ENCODE assay signal across 13 cellular contexts in the genomic region with DNA sequence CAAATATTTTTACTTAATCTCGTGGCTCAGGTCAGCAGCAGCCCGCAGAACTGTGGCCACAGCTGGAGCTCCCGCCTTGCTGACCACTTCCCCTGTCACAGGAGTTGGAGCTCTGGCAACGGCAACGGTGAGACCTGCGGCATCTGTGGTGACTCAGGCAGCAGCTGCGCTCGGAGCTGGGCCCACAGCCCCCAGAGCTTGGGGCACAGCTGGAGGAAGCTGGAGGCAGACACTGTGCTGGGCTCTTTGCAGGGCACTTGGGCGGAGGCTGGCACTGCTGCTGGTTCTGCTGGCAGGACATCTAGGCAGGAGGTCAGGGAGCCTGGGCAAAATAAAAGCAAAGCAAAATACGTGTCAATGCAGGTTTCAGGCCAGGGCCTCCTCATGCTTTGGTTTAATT. TPM values are rescaled to one million over a fixed set of nuclear protein-coding genes. Genes with fewer than 3 reads are reported as not detected.
A peak's percentile ranks its signal among the peaks of the same experiment; 100 is the strongest.
DNase-seq lines count a peak whose midpoint lies in the region; ATAC-seq and TF ChIP-seq lines count a peak whose summit lies in the region.
"Had no signal": no experiment of that assay in that cellular context is flagged by ENCODE, and none has a peak within 500 bp of the region (broad histone marks: within the 10 kb centered on the region; RNA-seq: fewer than 3 reads in every experiment).

A gene with protein sequence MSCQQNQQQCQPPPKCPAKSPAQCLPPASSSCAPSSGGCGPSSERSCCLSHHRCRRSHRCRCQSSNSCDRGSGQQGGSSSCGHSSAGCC (minus strand): TSS at position 301 of the 400 bp plus-strand sequence. CDS start 0 bp downstream, at position 301.

- DNase-seq in DND-41 (peak; percentile 58), PC-3 (peak; percentile 1), myocyte (ENCODE audit: low read depth) (peak; percentile 88), NCI-H2171 treated with DMSO at 0.1 percent for 48 hours (lab: John Stamatoyannopoulos, UW) (no peak), mucosa of gallbladder (ENCODE audit: low spot score) (no peak), OCI-M2 (lab: John Stamatoyannopoulos, UW; ENCODE audit: unreplicated experiment) (no peak)
- DNase-seq: CD8-positive, alpha-beta T cell; NCI-H1092 treated with DMSO at 0.1 percent for 48 hours; NCI-H524 treated with DMSO at 0.1 percent for 48 hours had no signal

- H3K4me1 ChIP-seq in DND-41 (ENCODE audit: insufficient read depth, low read length) (0 out of 2 replicates have a peak, but pooled peaks cover 4% of the 10 kb centered on the region), PC-3 (ENCODE audit: insufficient read depth, low read length) (no peaks in the 10 kb centered on the region)

- CTCF ChIA-PET in PC-3 (lab: Charles Lee), result no interaction called here

- no peaks in the 10 kb centered on the region for H3K79me2 ChIP-seq in DND-41 (ENCODE audit: insufficient read depth, low read length)
- H3K79me2 ChIP-seq in PC-3 (ENCODE audit: low read length), result no peaks in the 10 kb centered on the region

- POLR2A ChIA-PET in PC-3 (lab: Charles Lee; ENCODE audit: unreplicated experiment), result no interaction called here

- intact Hi-C loops in PC-3 (cut with micrococcal nuclease), result no loop called here

- H3K27me3 ChIP-seq in DND-41 (ENCODE audit: insufficient read depth, low read length, poor library complexity) (no peaks in the 10 kb centered on the region), PC-3 (ENCODE audit: low read length) (no peaks in the 10 kb centered on the region; the same call in 1 of the 2 replicates)

- no peak within 1 kb of the TSS for H3K4me2 ChIP-seq in DND-41 (ENCODE audit: insufficient read depth, low read length)
- no peak within 1 kb of the TSS for H3K4me2 ChIP-seq in PC-3 (ENCODE audit: low read length)

- H2AFZ ChIP-seq in DND-41 (ENCODE audit: low read depth, low read length) (no peak within 1 kb of the TSS), PC-3 (ENCODE audit: low read length) (no peak within 1 kb of the TSS)

- H3K27ac ChIP-seq in DND-41 (ENCODE audit: low read length), result no peak within 1 kb of the TSS
- H3K27ac ChIP-seq in PC-3 (ENCODE audit: low read length), result no peak within 1 kb of the TSS

- TF ChIP-seq CTCF in DND-41 (IDR thresholded peaks at IDR 0.05; ENCODE audit: borderline replicate concordance, extremely low read depth, low read length, poor library complexity, severe bottlenecking) (no peak), PC-3 (conservative IDR thresholded peaks at IDR 0.05; ENCODE audit: low read depth, low read length) (no peak)

- H3K9ac ChIP-seq in DND-41 (ENCODE audit: low read depth, low read length), result no peak within 1 kb of the TSS
- H3K9ac ChIP-seq in PC-3 (ENCODE audit: low read length), result no peak within 1 kb of the TSS

- H3F3A ChIP-seq in PC-3 (ENCODE audit: low read length, unreplicated experiment), result no peaks in the 10 kb centered on the region

- no TSS peak for BruUV-seq in PC-3 (replicated peaks; lab: Mats Ljungman, UMichigan)

- ATAC-seq in DND-41 (ENCODE audit: insufficient read depth, low read depth) (peak; percentile 87), HG03097 (IDR thresholded peaks at IDR 0.05; ENCODE audit: low FRiP score, unreplicated experiment) (peak; percentile 59), PC-3 (no peak), HG02678 (IDR thresholded peaks at IDR 0.05; ENCODE audit: unreplicated experiment) (no peak)
- ATAC-seq: CD8-positive, alpha-beta T cell had no signal

- H3K4me3 ChIP-seq in DND-41 (ENCODE audit: low read depth in 1 of 2, low read length in 2 of 2) (no peak within 1 kb of the TSS), PC-3 (ENCODE audit: low read length) (no peak within 1 kb of the TSS)

- H4K20me1 ChIP-seq in DND-41 (ENCODE audit: insufficient read depth, low read length) (no peaks in the 10 kb centered on the region), PC-3 (ENCODE audit: low read length) (no peaks in the 10 kb centered on the region)

- H3K36me3 ChIP-seq in DND-41 (ENCODE audit: insufficient read depth, low read length) (no peaks in the 10 kb centered on the region), PC-3 (ENCODE audit: low read depth, low read length) (no peaks in the 10 kb centered on the region)

- H3K9me3 ChIP-seq in DND-41 (ENCODE audit: insufficient read depth, low read length, severe bottlenecking) (peaks cover 19% of the 10 kb centered on the region), PC-3 (ENCODE audit: low read length) (peaks cover 7% of the 10 kb centered on the region)

- no peaks in the 10 kb centered on the region for H3K9me2 ChIP-seq in PC-3 (replicated peaks; ENCODE audit: low read length)

RNA-seq across cellular contexts. Expression of the gene that starts here (rescaled TPM):
- not detected in 2 replicates for total RNA-seq in PC-3 (2014; rRNA removed)
- total RNA-seq in myocyte, result not detected in 2 replicates
- not detected for polyA plus RNA-seq in myocyte (2012)
- not detected for total RNA-seq in mucosa of gallbladder
- total RNA-seq: activated T-helper 1 cell treated with anti-CD3 and anti-CD28 coated beads, Interleukin-12 subunit alpha, Interleukin-12 subunit beta, Interleukin-2, Interleukin-4 antibody, amounts not matched to agents 30 ng/mL and 10 ng/mL and 1 ng/mL, durations not matched to agents 14 hours and 24 hours and 36 hours; CD8-positive, alpha-beta T cell; mesothelial cell of epicardium had no signal

Comparison
In these comparisons a context has a peak if more than half of its experiments do, and no peak if none do; other contexts are left out.
1. Peak in DNase-seq in PC-3; RNA of the gene not detected or under 1 TPM.
2. Peak in DNase-seq in myocyte; RNA of the gene not detected or under 1 TPM.
3. ATAC-seq: peak in DND-41 (single experiment) and HG03097 (single experiment); none in PC-3 (single experiment) and HG02678 (single experiment).